ENCODE assay signal across 11 cellular contexts in the genomic region with DNA sequence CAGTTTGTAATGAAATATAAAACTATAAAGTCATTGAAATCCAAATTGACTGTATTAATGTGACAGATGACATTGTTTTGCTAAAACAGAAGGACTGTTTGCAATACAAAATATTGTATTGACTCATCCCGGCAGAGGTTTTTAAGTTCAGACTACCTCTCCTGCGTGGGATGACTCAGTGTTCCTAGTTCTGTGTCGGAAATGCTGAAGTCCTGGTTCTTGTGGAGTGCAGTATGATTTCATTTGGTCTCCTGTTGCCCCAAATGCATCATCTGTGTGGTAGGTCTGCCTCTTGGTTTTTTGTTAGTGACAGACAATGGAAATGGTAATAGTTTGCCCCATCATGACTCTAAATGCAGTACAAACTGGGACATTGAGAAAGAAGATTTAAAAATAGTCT. TPM values are rescaled to one million over a fixed set of nuclear protein-coding genes. Genes with fewer than 3 reads are reported as not detected.
DNase-seq lines count a peak whose midpoint lies in the region; ATAC-seq lines count a peak whose summit lies in the region.
"Had no signal": no experiment of that assay in that cellular context is flagged by ENCODE, and none has a peak within 500 bp of the region (broad histone marks: within the 10 kb centered on the region; RNA-seq: fewer than 3 reads in every experiment).

No MANE protein-coding gene starts in this region.

- CTCF ChIA-PET in activated naive CD4-positive, alpha-beta T cell treated with anti-CD3 and anti-CD28 coated beads, Interleukin-2, amount 10 ng/mL, durations not matched to agents 7 days and 5 days (lab: Charles Lee), result interaction anchor here (0.8 kb wide), 1 partner anchor 194 kb away, joined by 3 read pairs; no protein-coding TSS in a partner anchor

- no peak overlapping the region for H3K4me3 Mint-ChIP-seq in activated naive CD4-positive, alpha-beta T cell treated with anti-CD3 and anti-CD28 coated beads, Interleukin-2, amount 10 ng/mL, durations not matched to agents 7 days and 5 days
- no peak overlapping the region for H3K4me3 Mint-ChIP-seq in stimulated activated effector memory CD8-positive, alpha-beta T cell treated with anti-CD3 and anti-CD28 coated beads, Interleukin-12 subunit alpha, Interleukin-12 subunit beta, amount 100 ng/mL, for 72 hours

- DNase-seq in activated naive CD4-positive, alpha-beta T cell treated with Interleukin-2 at 50 U/mL for 16 hours, result peak; percentile 28
- no peak for DNase-seq in activated naive CD4-positive, alpha-beta T cell treated with anti-CD3 and anti-CD28 coated beads, Interleukin-2, amount 10 ng/mL, durations not matched to agents 7 days and 5 days
- DNase-seq in NCI-H69 (lab: John Stamatoyannopoulos, UW) (peak; percentile 49), dermis microvascular lymphatic vessel endothelial cell (ENCODE audit: low read depth in 2 of 2) (peak; percentile 22 to 67), NCI-H187 (lab: John Stamatoyannopoulos, UW) (no peak), NCI-H2196 treated with DMSO at 0.1 percent for 48 hours (lab: John Stamatoyannopoulos, UW; ENCODE audit: unreplicated experiment) (no peak), NCI-H187 treated with DMSO at 0.1 percent for 48 hours (lab: John Stamatoyannopoulos, UW) (no peak)
- no peak for DNase-seq in stimulated activated effector memory CD8-positive, alpha-beta T cell treated with anti-CD3 and anti-CD28 coated beads, Interleukin-12 subunit alpha, Interleukin-12 subunit beta, amount 100 ng/mL, for 72 hours (ENCODE audit: low spot score in 2 of 2)
- DNase-seq: activated CD4-positive, alpha-beta T cell treated with anti-CD3 and anti-CD28 coated beads, Interleukin-2, amount 50 U/mL, for 1 hour; NCI-H1436 treated with DMSO at 0.1 percent for 48 hours; upper lobe of left lung had no signal

- no peak overlapping the region for H3K27ac Mint-ChIP-seq in activated naive CD4-positive, alpha-beta T cell treated with anti-CD3 and anti-CD28 coated beads, Interleukin-2, amount 10 ng/mL, durations not matched to agents 7 days and 5 days
- no peak overlapping the region for H3K27ac Mint-ChIP-seq in stimulated activated effector memory CD8-positive, alpha-beta T cell treated with anti-CD3 and anti-CD28 coated beads, Interleukin-12 subunit alpha, Interleukin-12 subunit beta, amount 100 ng/mL, for 72 hours

- H3K27me3 Mint-ChIP-seq in activated naive CD4-positive, alpha-beta T cell treated with anti-CD3 and anti-CD28 coated beads, Interleukin-2, amount 10 ng/mL, durations not matched to agents 7 days and 5 days, result no peaks in the 10 kb centered on the region

- H3K9me3 Mint-ChIP-seq in activated naive CD4-positive, alpha-beta T cell treated with anti-CD3 and anti-CD28 coated beads, Interleukin-2, amount 10 ng/mL, durations not matched to agents 7 days and 5 days, result no peaks in the 10 kb centered on the region
- H3K9me3 Mint-ChIP-seq in stimulated activated effector memory CD8-positive, alpha-beta T cell treated with anti-CD3 and anti-CD28 coated beads, Interleukin-12 subunit alpha, Interleukin-12 subunit beta, amount 100 ng/mL, for 72 hours, result no peaks in the 10 kb centered on the region

- peaks cover 10% of the 10 kb centered on the region for H3K4me1 Mint-ChIP-seq in activated naive CD4-positive, alpha-beta T cell treated with anti-CD3 and anti-CD28 coated beads, Interleukin-2, amount 10 ng/mL, durations not matched to agents 7 days and 5 days
- H3K4me1 Mint-ChIP-seq in stimulated activated effector memory CD8-positive, alpha-beta T cell treated with anti-CD3 and anti-CD28 coated beads, Interleukin-12 subunit alpha, Interleukin-12 subunit beta, amount 100 ng/mL, for 72 hours, result peaks cover 51% of the 10 kb centered on the region

- H3K36me3 Mint-ChIP-seq in activated naive CD4-positive, alpha-beta T cell treated with anti-CD3 and anti-CD28 coated beads, Interleukin-2, amount 10 ng/mL, durations not matched to agents 7 days and 5 days, result no peaks in the 10 kb centered on the region
- no peaks in the 10 kb centered on the region for H3K36me3 Mint-ChIP-seq in stimulated activated effector memory CD8-positive, alpha-beta T cell treated with anti-CD3 and anti-CD28 coated beads, Interleukin-12 subunit alpha, Interleukin-12 subunit beta, amount 100 ng/mL, for 72 hours

- ATAC-seq in stimulated activated effector memory CD8-positive, alpha-beta T cell treated with anti-CD3 and anti-CD28 coated beads, Interleukin-12 subunit alpha, Interleukin-12 subunit beta, amount 100 ng/mL, for 72 hours, result peak; percentile 93

RNA-seq across cellular contexts. Expression of a gene that starts 27.8 kb away (rescaled TPM):
- 7.8 and 18.1 TPM in 2 replicates for total RNA-seq in dermis microvascular lymphatic vessel endothelial cell

Comparison
In these comparisons a context has a peak if more than half of its experiments do, and no peak if none do; other contexts are left out.
1. DNase-seq: peak in activated naive CD4-positive, alpha-beta T cell treated with Interleukin-2 at 50 U/mL for 16 hours (single experiment), NCI-H69 (single experiment) and dermis microvascular lymphatic vessel endothelial cell (2 of 2); none in activated naive CD4-positive, alpha-beta T cell treated with anti-CD3 and anti-CD28 coated beads, Interleukin-2, amount 10 ng/mL, durations not matched to agents 7 days and 5 days (single experiment), stimulated activated effector memory CD8-positive, alpha-beta T cell treated with anti-CD3 and anti-CD28 coated beads, Interleukin-12 subunit alpha, Interleukin-12 subunit beta, amount 100 ng/mL, for 72 hours (0 of 2), NCI-H187 (0 of 2), NCI-H2196 treated with DMSO at 0.1 percent for 48 hours (single experiment) and NCI-H187 treated with DMSO at 0.1 percent for 48 hours (single experiment).